1 cellular context compared by ENCODE assay signal in the genomic region with DNA sequence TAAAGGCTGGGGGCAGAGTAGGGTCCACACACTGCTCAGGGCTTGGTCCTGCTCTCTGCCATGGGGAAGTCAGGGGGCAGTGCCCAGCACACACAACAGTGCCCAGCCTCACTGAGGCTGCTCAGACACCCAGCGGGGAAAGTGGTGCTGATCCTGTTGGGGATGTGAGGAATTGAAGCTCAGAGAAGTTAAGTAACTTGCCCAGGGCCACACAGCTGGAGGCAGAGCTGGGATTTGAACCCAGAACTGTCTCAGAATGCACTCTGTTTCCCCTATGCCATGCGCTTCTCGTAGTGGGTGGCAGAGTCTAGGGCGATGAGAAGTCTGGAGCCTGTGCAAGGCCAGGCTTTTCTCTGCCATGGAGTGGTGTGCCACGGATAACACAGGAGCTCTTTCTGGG.
TF ChIP-seq lines count a peak whose summit lies in the region.

No MANE protein-coding gene starts in this region.

TF ChIP-seq in HepG2, 621 proteins besides CTCF, POLR2A, EP300 and RAD21:
- TF ChIP-seq, protein P1, sequence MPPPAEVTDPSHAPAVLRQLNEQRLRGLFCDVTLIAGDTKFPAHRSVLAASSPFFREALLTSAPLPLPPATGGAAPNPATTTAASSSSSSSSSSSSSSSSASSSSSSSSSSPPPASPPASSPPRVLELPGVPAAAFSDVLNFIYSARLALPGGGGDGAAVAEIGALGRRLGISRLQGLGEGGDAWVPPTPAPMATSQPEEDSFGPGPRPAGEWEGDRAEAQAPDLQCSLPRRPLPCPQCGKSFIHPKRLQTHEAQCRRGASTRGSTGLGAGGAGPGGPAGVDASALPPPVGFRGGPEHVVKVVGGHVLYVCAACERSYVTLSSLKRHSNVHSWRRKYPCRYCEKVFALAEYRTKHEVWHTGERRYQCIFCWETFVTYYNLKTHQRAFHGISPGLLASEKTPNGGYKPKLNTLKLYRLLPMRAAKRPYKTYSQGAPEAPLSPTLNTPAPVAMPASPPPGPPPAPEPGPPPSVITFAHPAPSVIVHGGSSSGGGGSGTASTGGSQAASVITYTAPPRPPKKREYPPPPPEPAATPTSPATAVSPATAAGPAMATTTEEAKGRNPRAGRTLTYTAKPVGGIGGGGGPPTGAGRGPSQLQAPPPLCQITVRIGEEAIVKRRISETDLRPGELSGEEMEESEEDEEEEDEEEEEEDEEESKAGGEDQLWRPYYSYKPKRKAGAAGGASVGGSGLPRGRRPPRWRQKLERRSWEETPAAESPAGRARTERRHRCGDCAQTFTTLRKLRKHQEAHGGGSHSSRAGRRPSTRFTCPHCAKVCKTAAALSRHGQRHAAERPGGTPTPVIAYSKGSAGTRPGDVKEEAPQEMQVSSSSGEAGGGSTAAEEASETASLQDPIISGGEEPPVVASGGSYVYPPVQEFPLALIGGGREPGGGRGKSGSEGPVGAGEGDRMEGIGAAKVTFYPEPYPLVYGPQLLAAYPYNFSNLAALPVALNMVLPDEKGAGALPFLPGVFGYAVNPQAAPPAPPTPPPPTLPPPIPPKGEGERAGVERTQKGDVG (CRISPR knock-in tag; IDR thresholded peaks at IDR 0.05; ENCODE audit: borderline replicate concordance): no peak
- peak; percentile 91 for TF ChIP-seq ZNF768 (CRISPR knock-in tag; IDR thresholded peaks at IDR 0.05)
